25 cellular contexts compared by ENCODE assay signal in the genomic region with DNA sequence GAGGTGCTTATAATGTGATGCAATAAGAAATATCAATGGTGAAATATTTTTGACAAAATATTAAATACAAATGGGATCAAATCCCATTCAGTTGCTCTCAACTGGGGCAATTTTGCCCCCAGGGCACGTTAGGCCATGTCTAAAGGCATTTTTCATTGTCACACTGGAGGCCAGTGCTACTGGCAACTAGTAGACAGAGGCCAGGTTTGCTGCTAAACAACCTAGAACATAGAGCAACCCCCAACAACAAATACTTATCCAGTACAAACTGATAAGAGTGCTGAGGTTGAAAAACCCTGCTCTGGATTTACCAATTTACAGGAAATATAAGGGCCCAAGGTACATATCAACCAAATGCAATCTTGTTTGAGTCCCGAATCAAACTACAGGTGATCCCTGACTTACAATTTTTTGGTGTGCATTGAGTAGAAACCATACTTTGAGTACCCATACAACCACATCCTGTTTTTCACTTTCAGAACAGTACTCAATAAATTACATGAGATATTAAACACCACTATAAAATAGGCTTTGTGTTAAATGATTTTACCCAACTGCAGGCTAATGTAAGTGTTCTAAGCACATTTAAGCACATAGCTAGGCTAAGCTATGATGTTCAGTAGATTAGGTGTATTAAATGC.
DNase-seq lines count a peak whose midpoint lies in the region; ATAC-seq, FAIRE-seq and TF ChIP-seq lines count a peak whose summit lies in the region.
"Had no signal": no experiment of that assay in that cellular context is flagged by ENCODE, and none has a peak within 500 bp of the region (broad histone marks: within the 10 kb centered on the region; RNA-seq: fewer than 3 reads in every experiment).

No MANE protein-coding gene starts in this region.

- H3K4me1 Mint-ChIP-seq in activated naive CD4-positive, alpha-beta T cell treated with anti-CD3 and anti-CD28 coated beads, Interleukin-2, amount 50 U/mL, for 24 hours: peaks cover 49% of the 10 kb centered on the region
- H3K4me1 Mint-ChIP-seq: nephron had no signal

- H3K36me3 ChIP-seq in MM.1S (replicated peaks; ENCODE audit: insufficient read depth, low read length) (no peaks in the 10 kb centered on the region), GM12878 (ENCODE audit: control insufficient read depth in 2 of 2, insufficient read depth in 2 of 2, low read length in 1 of 2) (no peaks in the 10 kb centered on the region)
- H3K36me3 ChIP-seq: pancreas, Peyer's patch, SJCRH30 had no signal

- H4K20me1 ChIP-seq in MM.1S (ENCODE audit: insufficient read depth, low read length): no peaks in the 10 kb centered on the region
- H4K20me1 ChIP-seq in GM12878 (ENCODE audit: control insufficient read depth, insufficient read depth): no peaks in the 10 kb centered on the region

- DNase-seq in activated naive CD4-positive, alpha-beta T cell (lab: John Stamatoyannopoulos, UW): no peak
- peak; percentile 48 for DNase-seq in MM.1S
- no peak for DNase-seq in GM12878 (ENCODE audit: low read depth, low spot score)
- no peak for DNase-seq in NCI-H2107 (lab: John Stamatoyannopoulos, UW)
- DNase-seq in occipital lobe (lab: John Stamatoyannopoulos, UW): no peak
- DNase-seq: activated CD4-positive, alpha-beta T cell treated with anti-CD3 and anti-CD28 coated beads for 4 hours; activated gamma-delta T cell; aorta; C1 segment of cervical spinal cord; caudate nucleus; dorsolateral prefrontal cortex; head of caudate nucleus; Kasumi-1; NCI-H1105; NCI-H2081; NCI-H446 treated with DMSO at 0.1 percent for 48 hours; pancreas; Peyer's patch; right cardiac atrium; SJCRH30; substantia nigra had no signal

- CTCF ChIA-PET in GM12878 (lab: Yijun Ruan, JAX): no interaction called here

- peak; percentile 30; the same call in 1 of the 3 replicates for ATAC-seq in GM12878
- ATAC-seq in HG02938 (IDR thresholded peaks at IDR 0.05; ENCODE audit: unreplicated experiment): no peak
- no peak for ATAC-seq in GM19324 (IDR thresholded peaks at IDR 0.05; ENCODE audit: low FRiP score, unreplicated experiment)
- ATAC-seq: pancreas, right cardiac atrium had no signal

- H3K4me1 ChIP-seq in MM.1S (ENCODE audit: low read length) (0 out of 2 replicates have a peak, but pooled peaks cover 3% of the 10 kb centered on the region), GM12878 (ENCODE audit: control insufficient read depth, insufficient read depth, low read length) (no peaks in the 10 kb centered on the region)
- H3K4me1 ChIP-seq: pancreas, Peyer's patch, SJCRH30 had no signal

- RAD21 ChIA-PET in GM12878 (lab: Charles Lee; ENCODE audit: unreplicated experiment): no interaction called here

- H3K27me3 Mint-ChIP-seq in activated naive CD4-positive, alpha-beta T cell treated with anti-CD3 and anti-CD28 coated beads, Interleukin-2, amount 50 U/mL, for 24 hours: no peaks in the 10 kb centered on the region

- no peaks in the 10 kb centered on the region for H3F3A ChIP-seq in MM.1S (ENCODE audit: insufficient read depth, low read length)

- no peak overlapping the region for H2AFZ ChIP-seq in MM.1S (ENCODE audit: low read length)
- no peak overlapping the region for H2AFZ ChIP-seq in GM12878 (ENCODE audit: control insufficient read depth, low read depth, low read length)

- TF ChIP-seq POLR2A in GM12878 (IDR thresholded peaks at IDR 0.05; ENCODE audit: low read depth, low read length): no peak

- no peak for TF ChIP-seq RAD21 in GM12878 (IDR thresholded peaks at IDR 0.05; ENCODE audit: insufficient read depth, low read depth, low read length)

- FAIRE-seq in GM12878 (lab: Jason Lieb, UNC): peak; percentile 59
- FAIRE-seq: pancreas had no signal

- no peaks in the 10 kb centered on the region for H3K9me3 ChIP-seq in MM.1S (replicated peaks; ENCODE audit: insufficient read depth, low read length)
- no peaks in the 10 kb centered on the region for H3K9me3 ChIP-seq in GM12878 (replicated peaks; ENCODE audit: control insufficient read depth, insufficient read depth, low read length)
- H3K9me3 ChIP-seq: pancreas, Peyer's patch, SJCRH30 had no signal

- H3K27ac Mint-ChIP-seq in activated naive CD4-positive, alpha-beta T cell treated with anti-CD3 and anti-CD28 coated beads, Interleukin-2, amount 50 U/mL, for 24 hours: peak overlapping the region; percentile 13
- H3K27ac Mint-ChIP-seq: nephron had no signal

- 3% methylated on average over 2 of the region's 2 CpGs for WGBS in GM12878 (ENCODE audit: insufficient coverage, insufficient replicate concordance, low lambda C conversion rate, missing lambda C conversion rate)

- H3K9ac ChIP-seq in MM.1S (ENCODE audit: low read length) (no peak overlapping the region), GM12878 (ENCODE audit: control insufficient read depth, insufficient read depth, low read length) (no peak overlapping the region)

- no peak overlapping the region for H3K27ac ChIP-seq in MM.1S (ENCODE audit: low read length)
- H3K27ac ChIP-seq in GM12878 (ENCODE audit: control insufficient read depth, insufficient read depth): no peak overlapping the region
- H3K27ac ChIP-seq: dorsolateral prefrontal cortex, pancreas, Peyer's patch, SJCRH30 had no signal

- no peaks in the 10 kb centered on the region for H3K9me2 ChIP-seq in MM.1S (replicated peaks; ENCODE audit: insufficient read depth, low read length)

- H3K4me3 ChIP-seq in MM.1S (ENCODE audit: low read length): no peak overlapping the region
- H3K4me3 ChIP-seq in GM12878: no peak overlapping the region
- H3K4me3 ChIP-seq: dorsolateral prefrontal cortex, pancreas, Peyer's patch, SJCRH30 had no signal

- peak overlapping the region; percentile 49 for H3K4me3 Mint-ChIP-seq in activated naive CD4-positive, alpha-beta T cell treated with anti-CD3 and anti-CD28 coated beads, Interleukin-2, amount 50 U/mL, for 24 hours
- H3K4me3 Mint-ChIP-seq: nephron had no signal

- no peaks in the 10 kb centered on the region for H3K27me3 ChIP-seq in MM.1S (replicated peaks; ENCODE audit: insufficient read depth, low read length)
- H3K27me3 ChIP-seq in GM12878 (replicated peaks in 1 of 2; ENCODE audit: control insufficient read depth in 2 of 2, insufficient read depth in 2 of 2, low read length in 1 of 2): no peaks in the 10 kb centered on the region; a peak in 1 of 4 replicates
- H3K27me3 ChIP-seq: pancreas, Peyer's patch, SJCRH30 had no signal

- POLR2A ChIA-PET in GM12878 (lab: Charles Lee): no interaction called here

- in situ Hi-C loops in GM12878 (cut with MboI): no loop called here

- intact Hi-C loops in GM12878 (cut with micrococcal nuclease; ENCODE audit: unreplicated experiment): no loop called here

- TF ChIP-seq EP300 in GM12878 (IDR thresholded peaks at IDR 0.05; ENCODE audit: borderline replicate concordance in 1 of 2, control insufficient read depth in 1 of 2, low read depth in 2 of 2, low read length in 2 of 2): no peak

- H3K79me2 ChIP-seq in MM.1S (ENCODE audit: low read length): no peaks in the 10 kb centered on the region
- H3K79me2 ChIP-seq in GM12878 (ENCODE audit: control insufficient read depth, insufficient read depth, low read length): no peaks in the 10 kb centered on the region

- BruUV-seq in GM12878 (replicated peaks; lab: Mats Ljungman, UMichigan): no TSS peak

- peaks cover 5% of the 10 kb centered on the region for H3K9me3 Mint-ChIP-seq in activated naive CD4-positive, alpha-beta T cell treated with anti-CD3 and anti-CD28 coated beads, Interleukin-2, amount 50 U/mL, for 24 hours
- H3K9me3 Mint-ChIP-seq: nephron had no signal

- peaks cover 7% of the 10 kb centered on the region for H3K36me3 Mint-ChIP-seq in activated naive CD4-positive, alpha-beta T cell treated with anti-CD3 and anti-CD28 coated beads, Interleukin-2, amount 50 U/mL, for 24 hours

- no peak overlapping the region for H3K4me2 ChIP-seq in MM.1S (ENCODE audit: low read depth, low read length)
- no peak overlapping the region for H3K4me2 ChIP-seq in GM12878 (ENCODE audit: control insufficient read depth, insufficient read depth)

- TF ChIP-seq CTCF in MM.1S (IDR thresholded peaks at IDR 0.05; ENCODE audit: low read length): no peak
- no peak for TF ChIP-seq CTCF in GM12878 (IDR thresholded peaks at IDR 0.05 in 2 of 3, conservative IDR thresholded peaks at IDR 0.05 in 1 of 3; ENCODE audit: control insufficient read depth in 2 of 3, extremely low read depth in 1 of 3, insufficient read depth in 1 of 3, low read depth in 3 of 3, low read length in 3 of 3)

- SMC1A ChIA-PET in GM12878 (lab: Charles Lee; ENCODE audit: uncharacterized antibody, unreplicated experiment): no interaction called here

TF ChIP-seq in GM12878, 131 proteins besides CTCF, POLR2A, EP300 and RAD21 (continues in another document):
- TF ChIP-seq, protein P1, sequence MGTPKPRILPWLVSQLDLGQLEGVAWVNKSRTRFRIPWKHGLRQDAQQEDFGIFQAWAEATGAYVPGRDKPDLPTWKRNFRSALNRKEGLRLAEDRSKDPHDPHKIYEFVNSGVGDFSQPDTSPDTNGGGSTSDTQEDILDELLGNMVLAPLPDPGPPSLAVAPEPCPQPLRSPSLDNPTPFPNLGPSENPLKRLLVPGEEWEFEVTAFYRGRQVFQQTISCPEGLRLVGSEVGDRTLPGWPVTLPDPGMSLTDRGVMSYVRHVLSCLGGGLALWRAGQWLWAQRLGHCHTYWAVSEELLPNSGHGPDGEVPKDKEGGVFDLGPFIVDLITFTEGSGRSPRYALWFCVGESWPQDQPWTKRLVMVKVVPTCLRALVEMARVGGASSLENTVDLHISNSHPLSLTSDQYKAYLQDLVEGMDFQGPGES (IDR thresholded peaks at IDR 0.05): no peak
- no peak for TF ChIP-seq FOXK2 (IDR thresholded peaks at IDR 0.05)
- no peak for TF ChIP-seq ZNF384 (IDR thresholded peaks at IDR 0.05; ENCODE audit: borderline replicate concordance, low read depth, low read length)
- no peak for TF ChIP-seq MEF2B (IDR thresholded peaks at IDR 0.05; ENCODE audit: partially characterized antibody, poor library complexity, severe bottlenecking)
- no peak for TF ChIP-seq ZNF274 (IDR thresholded peaks at IDR 0.05; ENCODE audit: insufficient read depth, insufficient read length)
- TF ChIP-seq POLR2AphosphoS5 (IDR thresholded peaks at IDR 0.05; ENCODE audit: low read length): no peak
- TF ChIP-seq, protein P2, sequence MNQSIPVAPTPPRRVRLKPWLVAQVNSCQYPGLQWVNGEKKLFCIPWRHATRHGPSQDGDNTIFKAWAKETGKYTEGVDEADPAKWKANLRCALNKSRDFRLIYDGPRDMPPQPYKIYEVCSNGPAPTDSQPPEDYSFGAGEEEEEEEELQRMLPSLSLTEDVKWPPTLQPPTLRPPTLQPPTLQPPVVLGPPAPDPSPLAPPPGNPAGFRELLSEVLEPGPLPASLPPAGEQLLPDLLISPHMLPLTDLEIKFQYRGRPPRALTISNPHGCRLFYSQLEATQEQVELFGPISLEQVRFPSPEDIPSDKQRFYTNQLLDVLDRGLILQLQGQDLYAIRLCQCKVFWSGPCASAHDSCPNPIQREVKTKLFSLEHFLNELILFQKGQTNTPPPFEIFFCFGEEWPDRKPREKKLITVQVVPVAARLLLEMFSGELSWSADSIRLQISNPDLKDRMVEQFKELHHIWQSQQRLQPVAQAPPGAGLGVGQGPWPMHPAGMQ (IDR thresholded peaks at IDR 0.05; ENCODE audit: borderline replicate concordance): no peak
